Comparison of ENCODE assay signal across 18 cellular contexts in the genomic region with DNA sequence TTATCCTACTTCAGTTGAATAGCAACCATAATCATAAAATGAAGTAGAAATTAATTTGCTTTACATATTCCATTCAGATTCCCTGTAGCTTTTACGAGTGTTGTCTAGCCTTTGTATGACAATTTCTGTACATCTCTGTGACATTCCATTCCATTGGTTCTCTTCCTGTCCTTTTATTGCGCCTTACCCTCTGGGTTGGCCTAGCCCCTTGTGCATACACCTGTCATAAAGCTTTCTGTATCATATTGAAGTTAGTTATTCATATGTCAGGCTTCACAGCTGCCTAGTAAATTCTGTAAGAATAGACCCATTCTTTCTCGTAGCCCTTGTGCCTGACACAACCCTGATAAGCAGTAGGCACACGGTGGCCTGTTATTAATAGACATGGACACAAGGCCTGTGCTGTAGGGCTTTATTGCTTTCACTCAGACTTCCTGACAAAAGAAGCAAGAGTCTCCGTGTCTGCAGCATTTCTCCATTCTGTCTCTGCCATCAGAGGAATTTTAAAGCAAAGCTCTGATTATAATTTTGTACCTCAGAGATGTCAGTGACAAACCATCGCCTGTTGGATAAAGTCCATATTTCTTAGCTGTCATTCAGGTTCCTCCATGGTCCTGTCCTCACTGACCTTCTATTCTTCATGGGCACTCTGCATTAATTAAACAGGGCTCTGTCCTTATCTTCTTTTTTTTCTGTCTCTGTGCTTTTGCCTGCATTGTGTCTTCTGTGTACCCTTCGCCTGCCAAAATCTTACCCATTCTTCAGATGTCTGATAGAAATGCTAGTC. TPM values are rescaled to one million over a fixed set of nuclear protein-coding genes. Genes with fewer than 3 reads are reported as not detected.
A peak's percentile ranks its signal among the peaks of the same experiment; 100 is the strongest.
DNase-seq lines count a peak whose midpoint lies in the region; ATAC-seq and TF ChIP-seq lines count a peak whose summit lies in the region.
"Had no signal": no experiment of that assay in that cellular context is flagged by ENCODE, and none has a peak within 500 bp of the region (broad histone marks: within the 10 kb centered on the region; RNA-seq: fewer than 3 reads in every experiment).

No MANE protein-coding gene starts in this region.

- no peak for TF ChIP-seq CTCF in vagina (IDR thresholded peaks at IDR 0.05)

- peaks cover 12% of the 10 kb centered on the region; the same call in 1 of the 2 replicates for H3K36me3 ChIP-seq in SJCRH30
- peaks cover 25% of the 10 kb centered on the region in 2 donors for H3K36me3 ChIP-seq in mucosa of rectum (ENCODE audit: control insufficient read depth in 2 of 2, insufficient read depth in 2 of 2, low read length in 2 of 2)
- peaks cover 3 to 30% of the 10 kb centered on the region in 2 donors for H3K36me3 ChIP-seq in vagina
- H3K36me3 ChIP-seq: ovary had no signal

- H3K27ac ChIP-seq in SJCRH30 (peak overlapping the region; percentile 72), mucosa of rectum (ENCODE audit: low read depth in 2 of 2, low read length in 2 of 2) (peak overlapping the region; percentile 7 to 13), temporal lobe (ENCODE audit: low read depth, low read length) (peak overlapping the region; percentile 17), vagina (no peak overlapping the region)
- H3K27ac ChIP-seq: foreskin keratinocyte, ovary had no signal

- TF ChIP-seq POLR2A in erythroblast (IDR thresholded peaks at IDR 0.05; ENCODE audit: low read length) (no peak), vagina (IDR thresholded peaks at IDR 0.05) (no peak)

- H3K9me3 ChIP-seq in SJCRH30 (replicated peaks): no peaks in the 10 kb centered on the region
- H3K9me3 ChIP-seq in mucosa of rectum (ENCODE audit: control insufficient read depth in 2 of 2, low read length in 2 of 2): no peaks in the 10 kb centered on the region
- no peaks in the 10 kb centered on the region for H3K9me3 ChIP-seq in vagina
- H3K9me3 ChIP-seq: ovary had no signal

- ATAC-seq in GM21576 (IDR thresholded peaks at IDR 0.05; ENCODE audit: unreplicated experiment) (no peak), GM21825 (IDR thresholded peaks at IDR 0.05; ENCODE audit: unreplicated experiment) (no peak), HG02973 (IDR thresholded peaks at IDR 0.05; ENCODE audit: unreplicated experiment) (no peak)
- ATAC-seq: foreskin keratinocyte; stimulated activated memory B cell treated with anti-CD40 and anti-IgM and Interleukin-4, amounts not matched to agents 10 μg/mL and 1 μg/mL and 100 μg/mL, for 72 hours had no signal

- no peak overlapping the region for H3K9ac ChIP-seq in mucosa of rectum (ENCODE audit: low read depth in 1 of 2, low read length in 2 of 2)

- H3K4me1 ChIP-seq in SJCRH30: peaks cover 26% of the 10 kb centered on the region
- peaks cover 9 to 10% of the 10 kb centered on the region in 2 donors for H3K4me1 ChIP-seq in mucosa of rectum (ENCODE audit: control insufficient read depth in 2 of 2, insufficient read depth in 2 of 2, low read length in 2 of 2)
- peaks cover 10% of the 10 kb centered on the region for H3K4me1 ChIP-seq in vagina
- H3K4me1 ChIP-seq: foreskin keratinocyte had no signal

- DNase-seq in SJCRH30 (peak; percentile 70 to 88), erythroblast (lab: John Stamatoyannopoulos, UW) (peak; percentile 11 to 29), vagina (ENCODE audit: extremely low spot score in 2 of 2) (no peak)
- DNase-seq: activated naive CD8-positive, alpha-beta T cell treated with anti-CD3 and anti-CD28 coated beads, Interleukin-2, amount 10 ng/mL, durations not matched to agents 7 days and 5 days; CD8-positive, alpha-beta memory T cell; foreskin keratinocyte; kidney glomerular epithelial cell; NCI-H1105 treated with DMSO at 0.1 percent for 48 hours; NCI-H510A treated with DMSO at 0.1 percent for 48 hours; ovary; stimulated activated CD4-positive, alpha-beta T cell treated with anti-CD3 and anti-CD28 coated beads, Interleukin-2, amount 100 ng/mL, for 48 hours; T-helper 9 cell had no signal

- intact Hi-C loops in vagina (cut with DNase I): loop anchor here (2.0 kb wide), 1 partner anchor 48 kb away; no protein-coding TSS in a partner anchor

- H3K4me3 ChIP-seq in SJCRH30 (no peak overlapping the region), mucosa of rectum (ENCODE audit: low read length in 2 of 2) (no peak overlapping the region), vagina (no peak overlapping the region)
- H3K4me3 ChIP-seq: ovary had no signal

- H3K27me3 ChIP-seq in SJCRH30 (no peaks in the 10 kb centered on the region), mucosa of rectum (ENCODE audit: control insufficient read depth in 2 of 2, insufficient read depth in 2 of 2, low read length in 2 of 2) (no peaks in the 10 kb centered on the region), vagina (no peaks in the 10 kb centered on the region)
- H3K27me3 ChIP-seq: foreskin keratinocyte, ovary had no signal

RNA-seq across cellular contexts. Expression of a gene that starts 49.4 kb away (rescaled TPM):
- 39.9 and 54.0 TPM in 2 replicates for total RNA-seq in SJCRH30 (2014; rRNA removed; shearing (Covaris generic))
- total RNA-seq in temporal lobe (39.8 TPM), vagina (36.3 TPM)

Comparison
In these comparisons a context has a peak if more than half of its experiments do, and no peak if none do; other contexts are left out.
1. DNase-seq: peak in SJCRH30 (2 of 2) and erythroblast (2 of 2); none in vagina (0 of 2).